1 cellular context compared by ENCODE assay signal in genomic region chr18:3725100-3725499, GRCh38.
TF ChIP-seq lines count a peak whose summit lies in the region.

No MANE protein-coding gene starts in this region.

TF ChIP-seq in IMR-90, 13 proteins besides CTCF, POLR2A, EP300 and RAD21 (continued from another document):
- TF ChIP-seq MAZ (IDR thresholded peaks at IDR 0.05; ENCODE audit: borderline replicate concordance, low read depth, low read length) (no peak), MXI1 (IDR thresholded peaks at IDR 0.05; ENCODE audit: borderline replicate concordance, low read depth, low read length) (no peak), CHD1 (IDR thresholded peaks at IDR 0.05; ENCODE audit: low read depth, low read length) (no peak)
